Comparison of ENCODE assay signal across 1 cellular context in the genomic region with DNA sequence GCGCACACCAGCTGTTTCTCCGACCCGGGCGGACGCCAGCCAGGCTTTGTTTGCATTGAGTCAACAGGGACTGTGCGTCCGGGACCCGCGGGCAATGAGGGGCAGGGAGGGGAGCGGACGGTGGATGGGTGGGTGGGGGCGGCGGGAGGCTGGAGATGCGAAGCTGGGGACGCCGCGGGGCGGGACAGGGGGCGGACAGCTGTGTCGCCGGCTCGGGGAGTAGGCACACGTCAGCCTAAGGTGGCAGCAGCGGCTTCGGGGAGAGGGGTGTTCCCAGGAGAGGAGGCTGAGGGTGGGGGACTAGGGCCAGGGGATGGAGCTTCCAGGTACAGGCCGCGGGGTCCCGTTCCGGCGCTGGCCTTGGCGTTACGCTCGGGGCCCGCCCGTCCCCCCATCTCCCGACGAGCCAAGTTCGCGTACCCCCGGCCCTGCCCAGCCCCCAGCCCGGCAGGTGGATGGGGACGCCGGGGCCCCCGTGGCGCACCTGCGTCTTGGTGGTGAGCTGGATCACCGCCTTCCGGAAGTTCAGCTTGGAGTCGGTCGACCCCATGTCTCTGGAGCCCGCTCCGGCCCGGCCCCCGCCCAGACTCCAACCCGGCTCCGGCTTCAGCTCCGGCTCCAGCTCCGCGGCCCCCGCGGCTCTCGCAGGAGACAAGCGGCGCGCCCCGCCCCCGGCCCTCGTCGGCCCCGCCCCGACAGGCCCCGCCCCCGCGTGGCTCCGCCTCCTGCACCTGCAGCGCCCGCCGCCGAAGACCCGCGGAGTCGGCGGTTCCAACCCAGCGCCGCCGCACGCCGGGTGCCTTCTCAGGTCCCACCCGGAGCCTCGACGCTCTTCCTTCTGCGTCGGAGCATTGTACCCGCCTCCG.
A peak's percentile ranks its signal among the peaks of the same experiment; 100 is the strongest.
TF ChIP-seq lines count a peak whose summit lies in the region.

A gene with protein sequence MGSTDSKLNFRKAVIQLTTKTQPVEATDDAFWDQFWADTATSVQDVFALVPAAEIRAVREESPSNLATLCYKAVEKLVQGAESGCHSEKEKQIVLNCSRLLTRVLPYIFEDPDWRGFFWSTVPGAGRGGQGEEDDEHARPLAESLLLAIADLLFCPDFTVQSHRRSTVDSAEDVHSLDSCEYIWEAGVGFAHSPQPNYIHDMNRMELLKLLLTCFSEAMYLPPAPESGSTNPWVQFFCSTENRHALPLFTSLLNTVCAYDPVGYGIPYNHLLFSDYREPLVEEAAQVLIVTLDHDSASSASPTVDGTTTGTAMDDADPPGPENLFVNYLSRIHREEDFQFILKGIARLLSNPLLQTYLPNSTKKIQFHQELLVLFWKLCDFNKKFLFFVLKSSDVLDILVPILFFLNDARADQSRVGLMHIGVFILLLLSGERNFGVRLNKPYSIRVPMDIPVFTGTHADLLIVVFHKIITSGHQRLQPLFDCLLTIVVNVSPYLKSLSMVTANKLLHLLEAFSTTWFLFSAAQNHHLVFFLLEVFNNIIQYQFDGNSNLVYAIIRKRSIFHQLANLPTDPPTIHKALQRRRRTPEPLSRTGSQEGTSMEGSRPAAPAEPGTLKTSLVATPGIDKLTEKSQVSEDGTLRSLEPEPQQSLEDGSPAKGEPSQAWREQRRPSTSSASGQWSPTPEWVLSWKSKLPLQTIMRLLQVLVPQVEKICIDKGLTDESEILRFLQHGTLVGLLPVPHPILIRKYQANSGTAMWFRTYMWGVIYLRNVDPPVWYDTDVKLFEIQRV (minus strand): TSS at position 653 of the 866 bp plus-strand sequence. CDS start 103 bp downstream, at position 550.

TF ChIP-seq in HepG2, 621 proteins besides CTCF, POLR2A, EP300 and RAD21 (continued from another document and continues in another):
- TF ChIP-seq, protein P1, sequence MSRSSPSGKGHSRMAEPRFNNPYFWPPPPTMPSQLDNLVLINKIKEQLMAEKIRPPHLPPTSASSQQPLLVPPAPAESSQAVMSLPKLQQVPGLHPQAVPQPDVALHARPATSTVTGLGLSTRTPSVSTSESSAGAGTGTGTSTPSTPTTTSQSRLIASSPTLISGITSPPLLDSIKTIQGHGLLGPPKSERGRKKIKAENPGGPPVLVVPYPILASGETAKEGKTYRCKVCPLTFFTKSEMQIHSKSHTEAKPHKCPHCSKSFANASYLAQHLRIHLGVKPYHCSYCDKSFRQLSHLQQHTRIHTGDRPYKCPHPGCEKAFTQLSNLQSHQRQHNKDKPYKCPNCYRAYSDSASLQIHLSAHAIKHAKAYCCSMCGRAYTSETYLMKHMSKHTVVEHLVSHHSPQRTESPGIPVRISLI (CRISPR knock-in tag; IDR thresholded peaks at IDR 0.05; ENCODE audit: borderline replicate concordance) = no peak
- TF ChIP-seq CENPX (CRISPR knock-in tag; IDR thresholded peaks at IDR 0.05) = no peak
- TF ChIP-seq FLYWCH1 (CRISPR knock-in tag; IDR thresholded peaks at IDR 0.05) = no peak
- no peak for TF ChIP-seq ZNF7 (CRISPR knock-in tag; IDR thresholded peaks at IDR 0.05)
- TF ChIP-seq ZNF616 (CRISPR knock-in tag; IDR thresholded peaks at IDR 0.05; ENCODE audit: low read depth) = no peak
- TF ChIP-seq ZNF263 (CRISPR knock-in tag; IDR thresholded peaks at IDR 0.05) = no peak
- TF ChIP-seq PRMT3 (CRISPR knock-in tag; IDR thresholded peaks at IDR 0.05; ENCODE audit: borderline replicate concordance, low read depth) = no peak
- TF ChIP-seq, protein P2, sequence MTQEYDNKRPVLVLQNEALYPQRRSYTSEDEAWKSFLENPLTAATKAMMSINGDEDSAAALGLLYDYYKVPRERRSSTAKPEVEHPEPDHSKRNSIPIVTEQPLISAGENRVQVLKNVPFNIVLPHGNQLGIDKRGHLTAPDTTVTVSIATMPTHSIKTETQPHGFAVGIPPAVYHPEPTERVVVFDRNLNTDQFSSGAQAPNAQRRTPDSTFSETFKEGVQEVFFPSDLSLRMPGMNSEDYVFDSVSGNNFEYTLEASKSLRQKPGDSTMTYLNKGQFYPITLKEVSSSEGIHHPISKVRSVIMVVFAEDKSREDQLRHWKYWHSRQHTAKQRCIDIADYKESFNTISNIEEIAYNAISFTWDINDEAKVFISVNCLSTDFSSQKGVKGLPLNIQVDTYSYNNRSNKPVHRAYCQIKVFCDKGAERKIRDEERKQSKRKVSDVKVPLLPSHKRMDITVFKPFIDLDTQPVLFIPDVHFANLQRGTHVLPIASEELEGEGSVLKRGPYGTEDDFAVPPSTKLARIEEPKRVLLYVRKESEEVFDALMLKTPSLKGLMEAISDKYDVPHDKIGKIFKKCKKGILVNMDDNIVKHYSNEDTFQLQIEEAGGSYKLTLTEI (CRISPR knock-in tag; conservative IDR thresholded peaks at IDR 0.05) = no peak
- TF ChIP-seq STAG1 (CRISPR knock-in tag; IDR thresholded peaks at IDR 0.05) = no peak
- TF ChIP-seq SKIL (CRISPR knock-in tag; IDR thresholded peaks at IDR 0.05; ENCODE audit: borderline replicate concordance) = peak; percentile 65; the same call in 1 of the 2 replicates
- no peak; the same call in 1 of the 2 replicates for TF ChIP-seq HMG20B (CRISPR knock-in tag; conservative IDR thresholded peaks at IDR 0.05)
- TF ChIP-seq, protein P3, sequence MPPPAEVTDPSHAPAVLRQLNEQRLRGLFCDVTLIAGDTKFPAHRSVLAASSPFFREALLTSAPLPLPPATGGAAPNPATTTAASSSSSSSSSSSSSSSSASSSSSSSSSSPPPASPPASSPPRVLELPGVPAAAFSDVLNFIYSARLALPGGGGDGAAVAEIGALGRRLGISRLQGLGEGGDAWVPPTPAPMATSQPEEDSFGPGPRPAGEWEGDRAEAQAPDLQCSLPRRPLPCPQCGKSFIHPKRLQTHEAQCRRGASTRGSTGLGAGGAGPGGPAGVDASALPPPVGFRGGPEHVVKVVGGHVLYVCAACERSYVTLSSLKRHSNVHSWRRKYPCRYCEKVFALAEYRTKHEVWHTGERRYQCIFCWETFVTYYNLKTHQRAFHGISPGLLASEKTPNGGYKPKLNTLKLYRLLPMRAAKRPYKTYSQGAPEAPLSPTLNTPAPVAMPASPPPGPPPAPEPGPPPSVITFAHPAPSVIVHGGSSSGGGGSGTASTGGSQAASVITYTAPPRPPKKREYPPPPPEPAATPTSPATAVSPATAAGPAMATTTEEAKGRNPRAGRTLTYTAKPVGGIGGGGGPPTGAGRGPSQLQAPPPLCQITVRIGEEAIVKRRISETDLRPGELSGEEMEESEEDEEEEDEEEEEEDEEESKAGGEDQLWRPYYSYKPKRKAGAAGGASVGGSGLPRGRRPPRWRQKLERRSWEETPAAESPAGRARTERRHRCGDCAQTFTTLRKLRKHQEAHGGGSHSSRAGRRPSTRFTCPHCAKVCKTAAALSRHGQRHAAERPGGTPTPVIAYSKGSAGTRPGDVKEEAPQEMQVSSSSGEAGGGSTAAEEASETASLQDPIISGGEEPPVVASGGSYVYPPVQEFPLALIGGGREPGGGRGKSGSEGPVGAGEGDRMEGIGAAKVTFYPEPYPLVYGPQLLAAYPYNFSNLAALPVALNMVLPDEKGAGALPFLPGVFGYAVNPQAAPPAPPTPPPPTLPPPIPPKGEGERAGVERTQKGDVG (CRISPR knock-in tag; IDR thresholded peaks at IDR 0.05; ENCODE audit: borderline replicate concordance) = no peak
- no peak; the same call in 1 of the 2 replicates for TF ChIP-seq ZNF280B (CRISPR knock-in tag; IDR thresholded peaks at IDR 0.05; ENCODE audit: borderline replicate concordance)
- TF ChIP-seq GLI4 (CRISPR knock-in tag; IDR thresholded peaks at IDR 0.05; ENCODE audit: borderline replicate concordance) = no peak
- no peak for TF ChIP-seq ZNF234 (CRISPR knock-in tag; conservative IDR thresholded peaks at IDR 0.05)
- TF ChIP-seq ZNF276 (CRISPR knock-in tag; IDR thresholded peaks at IDR 0.05; ENCODE audit: low read depth) = no peak
- TF ChIP-seq ZSCAN22 (CRISPR knock-in tag; IDR thresholded peaks at IDR 0.05) = no peak
- TF ChIP-seq, protein P4, sequence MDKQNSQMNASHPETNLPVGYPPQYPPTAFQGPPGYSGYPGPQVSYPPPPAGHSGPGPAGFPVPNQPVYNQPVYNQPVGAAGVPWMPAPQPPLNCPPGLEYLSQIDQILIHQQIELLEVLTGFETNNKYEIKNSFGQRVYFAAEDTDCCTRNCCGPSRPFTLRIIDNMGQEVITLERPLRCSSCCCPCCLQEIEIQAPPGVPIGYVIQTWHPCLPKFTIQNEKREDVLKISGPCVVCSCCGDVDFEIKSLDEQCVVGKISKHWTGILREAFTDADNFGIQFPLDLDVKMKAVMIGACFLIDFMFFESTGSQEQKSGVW (CRISPR knock-in tag; IDR thresholded peaks at IDR 0.05; ENCODE audit: borderline replicate concordance) = no peak
- TF ChIP-seq, protein P5, sequence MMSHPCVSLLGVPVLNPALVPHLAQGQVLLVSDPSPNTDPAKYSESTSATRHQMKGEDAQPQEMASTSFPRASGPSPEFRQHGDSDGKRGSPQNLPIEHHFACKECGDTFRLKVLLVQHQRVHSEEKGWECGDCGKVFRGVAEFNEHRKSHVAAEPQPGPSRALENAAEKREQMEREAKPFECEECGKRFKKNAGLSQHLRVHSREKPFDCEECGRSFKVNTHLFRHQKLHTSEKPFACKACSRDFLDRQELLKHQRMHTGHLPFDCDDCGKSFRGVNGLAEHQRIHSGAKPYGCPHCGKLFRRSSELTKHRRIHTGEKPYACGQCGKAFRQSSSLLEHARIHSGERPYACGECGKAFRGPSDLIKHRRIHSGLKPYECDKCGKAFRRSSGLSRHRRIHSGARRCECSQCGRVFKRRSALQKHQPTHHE (CRISPR knock-in tag; IDR thresholded peaks at IDR 0.05; ENCODE audit: borderline replicate concordance) = no peak
- TF ChIP-seq ZNF576 (CRISPR knock-in tag; IDR thresholded peaks at IDR 0.05) = no peak
- no peak for TF ChIP-seq NAIF1 (CRISPR knock-in tag; IDR thresholded peaks at IDR 0.05; ENCODE audit: borderline replicate concordance)
- TF ChIP-seq CBX5 (CRISPR knock-in tag; IDR thresholded peaks at IDR 0.05; ENCODE audit: borderline replicate concordance) = no peak
- no peak for TF ChIP-seq GTF3A (CRISPR knock-in tag; conservative IDR thresholded peaks at IDR 0.05)
- peak; percentile 21; the same call in 1 of the 2 replicates for TF ChIP-seq NR2C2 (CRISPR knock-in tag; IDR thresholded peaks at IDR 0.05; ENCODE audit: borderline replicate concordance)
- no peak for TF ChIP-seq ZNF737 (CRISPR knock-in tag; IDR thresholded peaks at IDR 0.05; ENCODE audit: borderline replicate concordance)
- peak; percentile 53; the same call in 1 of the 2 replicates for TF ChIP-seq FOXK1 (CRISPR knock-in tag; IDR thresholded peaks at IDR 0.05; ENCODE audit: borderline replicate concordance, low read depth)
- TF ChIP-seq, protein P6, sequence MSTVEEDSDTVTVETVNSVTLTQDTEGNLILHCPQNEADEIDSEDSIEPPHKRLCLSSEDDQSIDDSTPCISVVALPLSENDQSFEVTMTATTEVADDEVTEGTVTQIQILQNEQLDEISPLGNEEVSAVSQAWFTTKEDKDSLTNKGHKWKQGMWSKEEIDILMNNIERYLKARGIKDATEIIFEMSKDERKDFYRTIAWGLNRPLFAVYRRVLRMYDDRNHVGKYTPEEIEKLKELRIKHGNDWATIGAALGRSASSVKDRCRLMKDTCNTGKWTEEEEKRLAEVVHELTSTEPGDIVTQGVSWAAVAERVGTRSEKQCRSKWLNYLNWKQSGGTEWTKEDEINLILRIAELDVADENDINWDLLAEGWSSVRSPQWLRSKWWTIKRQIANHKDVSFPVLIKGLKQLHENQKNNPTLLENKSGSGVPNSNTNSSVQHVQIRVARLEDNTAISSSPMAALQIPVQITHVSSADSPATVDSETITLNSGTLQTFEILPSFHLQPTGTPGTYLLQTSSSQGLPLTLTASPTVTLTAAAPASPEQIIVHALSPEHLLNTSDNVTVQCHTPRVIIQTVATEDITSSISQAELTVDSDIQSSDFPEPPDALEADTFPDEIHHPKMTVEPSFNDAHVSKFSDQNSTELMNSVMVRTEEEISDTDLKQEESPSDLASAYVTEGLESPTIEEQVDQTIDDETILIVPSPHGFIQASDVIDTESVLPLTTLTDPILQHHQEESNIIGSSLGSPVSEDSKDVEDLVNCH (CRISPR knock-in tag; IDR thresholded peaks at IDR 0.05) = no peak
- TF ChIP-seq SP4 (CRISPR knock-in tag; IDR thresholded peaks at IDR 0.05) = peak; percentile 50; the same call in 1 of the 2 replicates
- no peak for TF ChIP-seq KMT2B (CRISPR knock-in tag; IDR thresholded peaks at IDR 0.05)
- TF ChIP-seq ZNF564 (CRISPR knock-in tag; IDR thresholded peaks at IDR 0.05) = no peak
- TF ChIP-seq ZSCAN31 (CRISPR knock-in tag; IDR thresholded peaks at IDR 0.05; ENCODE audit: low read depth) = no peak
- 0 out of 2 replicates have a peak, but pooled peaks have one; percentile 34 for TF ChIP-seq JUND (CRISPR knock-in tag; IDR thresholded peaks at IDR 0.05)
- no peak for TF ChIP-seq ZNF556 (CRISPR knock-in tag; IDR thresholded peaks at IDR 0.05; ENCODE audit: borderline replicate concordance)
- TF ChIP-seq KDM3A (CRISPR knock-in tag; IDR thresholded peaks at IDR 0.05; ENCODE audit: low read depth) = no peak
